8 cellular contexts compared by ENCODE assay signal in genomic region chr2:157327621-157328102, GRCh38. TPM values are rescaled to one million over a fixed set of nuclear protein-coding genes. Genes with fewer than 3 reads are reported as not detected.
DNase-seq lines count a peak whose midpoint lies in the region; ATAC-seq and TF ChIP-seq lines count a peak whose summit lies in the region.

No MANE protein-coding gene starts in this region.

- peak; percentile 48 for DNase-seq in AG09319 (ENCODE audit: extremely low read depth, low read depth)
- peak; percentile 49 for DNase-seq in NCI-H226
- DNase-seq in activated CD4-positive, alpha-beta T cell treated with anti-CD3 and anti-CD28 coated beads for 24 hours (ENCODE audit: low read depth in 2 of 2) = peak; percentile 88 to 90
- DNase-seq in chondrocyte (ENCODE audit: low spot score) = no peak
- peak; percentile 74 for DNase-seq in left lobe of liver (ENCODE audit: low spot score)
- peak; percentile 72 to 81 (median 75) for DNase-seq in stimulated activated CD4-positive, alpha-beta T cell treated with anti-CD3 and anti-CD28 coated beads, TNF-alpha, amount 100 ng/mL, for 1 hour (ENCODE audit: low read depth in 3 of 3, low spot score in 1 of 3)

- peaks cover 26% of the 10 kb centered on the region for H3K4me1 Mint-ChIP-seq in chondrocyte (ENCODE audit: low read depth)

- TF ChIP-seq CTCF in AG09319 (IDR thresholded peaks at IDR 0.05; ENCODE audit: low read depth, low read length) (peak; percentile 99), chondrocyte (IDR thresholded peaks at IDR 0.05) (peak; percentile 93)

- no peaks in the 10 kb centered on the region for H3K9me3 Mint-ChIP-seq in chondrocyte (ENCODE audit: low read depth)

- no peak overlapping the region for H3K27ac Mint-ChIP-seq in chondrocyte (ENCODE audit: unreplicated experiment)

- no peaks in the 10 kb centered on the region for H3K36me3 Mint-ChIP-seq in chondrocyte (ENCODE audit: low read depth)

- ATAC-seq in GM18870 (IDR thresholded peaks at IDR 0.05; ENCODE audit: unreplicated experiment) = peak; percentile 97
- ATAC-seq in HG03097 (IDR thresholded peaks at IDR 0.05; ENCODE audit: low FRiP score, unreplicated experiment) = peak; percentile 97
- peak; percentile 98 for ATAC-seq in left lobe of liver

- H3K27me3 Mint-ChIP-seq in chondrocyte (ENCODE audit: low read depth) = peaks cover 7% of the 10 kb centered on the region

- no peak overlapping the region for H3K4me3 Mint-ChIP-seq in chondrocyte (ENCODE audit: unreplicated experiment)

RNA-seq across cellular contexts. Expression of gene ERMN, which starts 2.0 kb away (rescaled TPM):
- total RNA-seq in chondrocyte (not detected in 3 replicates), left lobe of liver (not detected)
